25 cellular contexts compared by ENCODE assay signal in genomic region chr17:77718669-77718961, GRCh38.
DNase-seq lines count a peak whose midpoint lies in the region; ATAC-seq, FAIRE-seq and TF ChIP-seq lines count a peak whose summit lies in the region.
"Had no signal": no experiment of that assay in that cellular context is flagged by ENCODE, and none has a peak within 500 bp of the region (broad histone marks: within the 10 kb centered on the region; RNA-seq: fewer than 3 reads in every experiment).

No MANE protein-coding gene starts in this region.

- H3K27ac Mint-ChIP-seq in activated CD8-positive, alpha-beta memory T cell treated with anti-CD3 and anti-CD28 coated beads, Interleukin-2, amount 10 ng/mL, durations not matched to agents 7 days and 5 days, result no peak overlapping the region
- H3K27ac Mint-ChIP-seq: CD4-positive, CD25-positive, alpha-beta regulatory T cell had no signal

- H3K9me3 ChIP-seq in GM12878 (replicated peaks; ENCODE audit: control insufficient read depth, insufficient read depth, low read length), result no peaks in the 10 kb centered on the region; the same call in 2 of the 3 replicates

- H3K4me3 ChIP-seq in GM12878, result no peak overlapping the region
- H3K4me3 ChIP-seq: BLaER1, SJSA1 had no signal

- no peak overlapping the region for H3K9ac ChIP-seq in GM12878 (ENCODE audit: control insufficient read depth, insufficient read depth, low read length)
- H3K9ac ChIP-seq: BLaER1, KMS-11 had no signal

- in situ Hi-C loops in GM12878 (cut with MboI), result no loop called here

- no peaks in the 10 kb centered on the region for H3K27me3 ChIP-seq in GM12878 (replicated peaks in 1 of 2; ENCODE audit: control insufficient read depth in 2 of 2, insufficient read depth in 2 of 2, low read length in 1 of 2)
- H3K27me3 ChIP-seq: BLaER1, SJSA1 had no signal

- no peaks in the 10 kb centered on the region for H3K4me1 Mint-ChIP-seq in activated CD8-positive, alpha-beta memory T cell treated with anti-CD3 and anti-CD28 coated beads, Interleukin-2, amount 10 ng/mL, durations not matched to agents 7 days and 5 days

- no peaks in the 10 kb centered on the region for H4K20me1 ChIP-seq in GM12878 (ENCODE audit: control insufficient read depth, insufficient read depth)
- H4K20me1 ChIP-seq: BLaER1 had no signal

- no peak for TF ChIP-seq RAD21 in GM12878 (IDR thresholded peaks at IDR 0.05; ENCODE audit: insufficient read depth, low read depth, low read length)

- SMC1A ChIA-PET in GM12878 (lab: Charles Lee; ENCODE audit: uncharacterized antibody, unreplicated experiment), result interaction anchor here (1.4 kb wide), 1 partner anchor 11 kb away, joined by 5 read pairs; no protein-coding TSS in a partner anchor

- POLR2A ChIA-PET in GM12878 (lab: Charles Lee), result no interaction called here

- WGBS in GM12878 (ENCODE audit: insufficient coverage, insufficient replicate concordance, low lambda C conversion rate, missing lambda C conversion rate), result 69% methylated on average over 10 of the region's 10 CpGs

- H3K4me3 Mint-ChIP-seq in activated CD8-positive, alpha-beta memory T cell treated with anti-CD3 and anti-CD28 coated beads, Interleukin-2, amount 10 ng/mL, durations not matched to agents 7 days and 5 days, result no peak overlapping the region
- H3K4me3 Mint-ChIP-seq: CD4-positive, CD25-positive, alpha-beta regulatory T cell had no signal

- no peaks in the 10 kb centered on the region for H3K36me3 ChIP-seq in GM12878 (ENCODE audit: control insufficient read depth in 2 of 2, insufficient read depth in 2 of 2, low read length in 1 of 2)
- H3K36me3 ChIP-seq: BLaER1, SJSA1 had no signal

- H3K27ac ChIP-seq in GM12878 (ENCODE audit: control insufficient read depth, insufficient read depth), result no peak overlapping the region
- H3K27ac ChIP-seq: BLaER1, KMS-11, SJSA1 had no signal

- no peaks in the 10 kb centered on the region for H3K79me2 ChIP-seq in GM12878 (ENCODE audit: control insufficient read depth, insufficient read depth, low read length)

- no peak for ATAC-seq in activated CD8-positive, alpha-beta memory T cell treated with anti-CD3 and anti-CD28 coated beads, Interleukin-2, amount 10 ng/mL, durations not matched to agents 7 days and 5 days
- no peak for ATAC-seq in GM12878
- ATAC-seq in GM18511 (IDR thresholded peaks at IDR 0.05; ENCODE audit: unreplicated experiment), result no peak

- RAD21 ChIA-PET in GM12878 (lab: Charles Lee; ENCODE audit: unreplicated experiment), result no interaction called here

- H3K9me3 Mint-ChIP-seq in activated CD8-positive, alpha-beta memory T cell treated with anti-CD3 and anti-CD28 coated beads, Interleukin-2, amount 10 ng/mL, durations not matched to agents 7 days and 5 days (ENCODE audit: low read depth), result peaks cover 8% of the 10 kb centered on the region

- no peaks in the 10 kb centered on the region for H3K36me3 Mint-ChIP-seq in activated CD8-positive, alpha-beta memory T cell treated with anti-CD3 and anti-CD28 coated beads, Interleukin-2, amount 10 ng/mL, durations not matched to agents 7 days and 5 days
- H3K36me3 Mint-ChIP-seq: CD4-positive, CD25-positive, alpha-beta regulatory T cell had no signal

- no peak overlapping the region for H3K4me2 ChIP-seq in GM12878 (ENCODE audit: control insufficient read depth, insufficient read depth)
- H3K4me2 ChIP-seq: BLaER1, KMS-11 had no signal

- DNase-seq in activated CD8-positive, alpha-beta memory T cell treated with anti-CD3 and anti-CD28 coated beads, Interleukin-2, amount 10 ng/mL, durations not matched to agents 7 days and 5 days, result peak; percentile 15
- DNase-seq in activated CD8-positive, alpha-beta memory T cell treated with anti-CD3 and anti-CD28 coated beads, Interleukin-2, amount 50 U/mL, for 48 hours, result no peak
- DNase-seq in GM12878 (ENCODE audit: low read depth, low spot score) (no peak), islet precursor cell (peak; percentile 8), urothelium cell line (ENCODE audit: low spot score) (no peak), DMS79 (lab: John Stamatoyannopoulos, UW) (no peak), NCI-H1105 treated with DMSO at 0.1 percent for 48 hours (lab: John Stamatoyannopoulos, UW) (no peak)
- DNase-seq: 8988T; CD4-positive, CD25-positive, alpha-beta regulatory T cell; H7; MM.1S; NCI-H1417; NCI-H1694; NCI-H2029 treated with DMSO at 0.1 percent for 48 hours; NCI-H446 treated with DMSO at 0.1 percent for 48 hours; NCI-H526; NCI-H82; NK-92 treated with Interleukin-12 subunit alpha and Interleukin-12 subunit beta, amount 100 ng/mL, for 24 hours; Right ventricle myocardium superior; RPMI8226 had no signal

- CTCF ChIA-PET in activated CD8-positive, alpha-beta memory T cell treated with anti-CD3 and anti-CD28 coated beads, Interleukin-2, amount 10 ng/mL, durations not matched to agents 7 days and 5 days (lab: Charles Lee), result no interaction called here
- CTCF ChIA-PET in GM12878 (lab: Yijun Ruan, JAX), result no interaction called here

- TF ChIP-seq CTCF in GM12878 (IDR thresholded peaks at IDR 0.05 in 2 of 3, conservative IDR thresholded peaks at IDR 0.05 in 1 of 3; ENCODE audit: control insufficient read depth in 2 of 3, extremely low read depth in 1 of 3, insufficient read depth in 1 of 3, low read depth in 3 of 3, low read length in 3 of 3), result no peak

- no TSS peak for BruUV-seq in GM12878 (replicated peaks; lab: Mats Ljungman, UMichigan)

- no peak for FAIRE-seq in GM12878 (lab: Jason Lieb, UNC)
- peak; percentile 99 for FAIRE-seq in urothelium cell line (lab: Jason Lieb, UNC)
- FAIRE-seq: D721Med had no signal

- no peak for TF ChIP-seq POLR2A in GM12878 (IDR thresholded peaks at IDR 0.05; ENCODE audit: low read depth, low read length)

- intact Hi-C loops in GM12878 (cut with micrococcal nuclease; ENCODE audit: unreplicated experiment), result no loop called here

- no peak for TF ChIP-seq EP300 in GM12878 (IDR thresholded peaks at IDR 0.05; ENCODE audit: borderline replicate concordance in 1 of 2, control insufficient read depth in 1 of 2, low read depth in 2 of 2, low read length in 2 of 2)

- H2AFZ ChIP-seq in GM12878 (ENCODE audit: control insufficient read depth, low read depth, low read length), result no peak overlapping the region

- H3K27me3 Mint-ChIP-seq in activated CD8-positive, alpha-beta memory T cell treated with anti-CD3 and anti-CD28 coated beads, Interleukin-2, amount 10 ng/mL, durations not matched to agents 7 days and 5 days, result peaks cover 19% of the 10 kb centered on the region

- no peaks in the 10 kb centered on the region for H3K4me1 ChIP-seq in GM12878 (ENCODE audit: control insufficient read depth, insufficient read depth, low read length)
- H3K4me1 ChIP-seq: SJSA1 had no signal

TF ChIP-seq in GM12878, 131 proteins besides CTCF, POLR2A, EP300 and RAD21:
- TF ChIP-seq NR2C2 (IDR thresholded peaks at IDR 0.05; ENCODE audit: borderline replicate concordance, control insufficient read depth, insufficient read length, low read depth) (peak; percentile 48), TARDBP (IDR thresholded peaks at IDR 0.05; ENCODE audit: borderline replicate concordance) (no peak), MEF2B (IDR thresholded peaks at IDR 0.05; ENCODE audit: partially characterized antibody, poor library complexity, severe bottlenecking) (no peak), PML (IDR thresholded peaks at IDR 0.05; ENCODE audit: low read length) (no peak), CUX1 (IDR thresholded peaks at IDR 0.05; ENCODE audit: insufficient replicate concordance, low read depth, low read length) (no peak), CEBPB (IDR thresholded peaks at IDR 0.05; ENCODE audit: borderline replicate concordance in 1 of 2, low read depth in 2 of 2, low read length in 2 of 2) (no peak)

Comparison
In these comparisons a context has a peak if more than half of its experiments do, and no peak if none do; other contexts are left out.
1. DNase-seq: peak in activated CD8-positive, alpha-beta memory T cell treated with anti-CD3 and anti-CD28 coated beads, Interleukin-2, amount 10 ng/mL, durations not matched to agents 7 days and 5 days (single experiment) and islet precursor cell (single experiment); none in activated CD8-positive, alpha-beta memory T cell treated with anti-CD3 and anti-CD28 coated beads, Interleukin-2, amount 50 U/mL, for 48 hours (single experiment), GM12878 (single experiment), urothelium cell line (single experiment), DMS79 (single experiment) and NCI-H1105 treated with DMSO at 0.1 percent for 48 hours (single experiment).